ENCODE assay signal across 32 cellular contexts in genomic region chr19:47006496-47006895, GRCh38. TPM values are rescaled to one million over a fixed set of nuclear protein-coding genes. Genes with fewer than 3 reads are reported as not detected.
"Had no signal": no experiment of that assay in that cellular context is flagged by ENCODE, and none has a peak within 500 bp of the region (broad histone marks: within the 10 kb centered on the region; RNA-seq: fewer than 3 reads in every experiment).

No MANE protein-coding gene starts in this region.

- H3K36me3 Mint-ChIP-seq: activated CD4-positive, alpha-beta memory T cell treated with anti-CD3 and anti-CD28 coated beads for 36 hours; activated naive CD4-positive, alpha-beta T cell treated with anti-CD3 and anti-CD28 coated beads, Interleukin-2, amount 50 U/mL, for 72 hours; immature natural killer cell; naive B cell had no signal

- H3K9me3 ChIP-seq: colonic mucosa, heart left ventricle, right atrium auricular region, suprapubic skin, tibial artery, upper lobe of right lung had no signal

- H3K4me1 Mint-ChIP-seq: activated CD4-positive, alpha-beta T cell treated with anti-CD3 and anti-CD28 coated beads, Interleukin-2, amount 10 ng/mL, durations not matched to agents 24 days and 14 days; mesothelial cell of epicardium had no signal

- H3K27me3 ChIP-seq: right atrium auricular region, suprapubic skin had no signal

- H3K4me2 ChIP-seq: smooth muscle cell had no signal

- H3K4me1 ChIP-seq: colonic mucosa had no signal

- DNase-seq: activated CD4-positive, alpha-beta T cell treated with anti-CD3 and anti-CD28 coated beads, Interleukin-2, amount 10 ng/mL, durations not matched to agents 24 days and 14 days; activated CD4-positive, CD25-positive, alpha-beta regulatory T cell treated with anti-CD3 and anti-CD28 coated beads, Interleukin-2, amount 50 U/mL, for 72 hours; activated CD8-positive, alpha-beta memory T cell treated with anti-CD3 and anti-CD28 coated beads, Interleukin-2, amount 50 U/mL, for 48 hours; activated naive CD4-positive, alpha-beta T cell; activated T-cell treated with anti-CD3 and anti-CD28 coated beads, Interleukin-2, amount 50 U/mL, for 4 hours; cerebellar nuclear complex; colonic mucosa; effector CD8-positive, alpha-beta T cell; heart left ventricle; hypothalamus; immature natural killer cell; kidney; left colon; naive B cell; occipital lobe; stimulated activated CD4-positive, alpha-beta T cell treated with anti-CD3 and anti-CD28 coated beads, Interleukin-4, amount 100 ng/mL, for 4 hours; stimulated activated CD8-positive, alpha-beta memory T cell treated with anti-CD3 and anti-CD28 coated beads, Interleukin-4, amount 100 ng/mL, for 48 hours; tibial artery; upper lobe of right lung; WERI-Rb-1 had no signal

- FAIRE-seq: kidney, TTC549 had no signal

- H3K36me3 ChIP-seq: colonic mucosa, right atrium auricular region, upper lobe of right lung, WERI-Rb-1 had no signal

- H3K4me3 Mint-ChIP-seq: activated CD4-positive, alpha-beta memory T cell treated with anti-CD3 and anti-CD28 coated beads for 36 hours; activated CD4-positive, alpha-beta T cell treated with anti-CD3 and anti-CD28 coated beads, Interleukin-2, amount 10 ng/mL, durations not matched to agents 24 days and 14 days; activated T-cell treated with anti-CD3 and anti-CD28 coated beads, Interleukin-2, amount 50 U/mL, for 4 hours; immature natural killer cell; mesothelial cell of epicardium; naive B cell; stimulated activated memory B cell treated with anti-CD40 and anti-IgM and Interleukin-4, amounts not matched to agents 10 μg/mL and 1 μg/mL and 100 μg/mL, for 72 hours had no signal

- H3K27ac ChIP-seq: colonic mucosa, heart left ventricle, right atrium auricular region, suprapubic skin, tibial artery, upper lobe of right lung, WERI-Rb-1 had no signal

- H3K4me3 ChIP-seq: colonic mucosa, heart left ventricle, right atrium auricular region, smooth muscle cell, suprapubic skin, tibial artery, upper lobe of right lung had no signal

- H3K27me3 Mint-ChIP-seq: activated CD4-positive, alpha-beta memory T cell treated with anti-CD3 and anti-CD28 coated beads for 36 hours; naive B cell; stimulated activated memory B cell treated with anti-CD40 and anti-IgM and Interleukin-4, amounts not matched to agents 10 μg/mL and 1 μg/mL and 100 μg/mL, for 72 hours had no signal

- H3K9me3 Mint-ChIP-seq: activated CD4-positive, alpha-beta T cell treated with anti-CD3 and anti-CD28 coated beads, Interleukin-2, amount 10 ng/mL, durations not matched to agents 24 days and 14 days; activated naive CD4-positive, alpha-beta T cell treated with anti-CD3 and anti-CD28 coated beads, Interleukin-2, amount 50 U/mL, for 72 hours; activated T-cell treated with anti-CD3 and anti-CD28 coated beads, Interleukin-2, amount 50 U/mL, for 4 hours; immature natural killer cell; mesothelial cell of epicardium had no signal

- ATAC-seq: activated T-cell treated with anti-CD3 and anti-CD28 coated beads, Interleukin-2, amount 50 U/mL, for 4 hours; heart left ventricle; stimulated activated memory B cell treated with anti-CD40 and anti-IgM and Interleukin-4, amounts not matched to agents 10 μg/mL and 1 μg/mL and 100 μg/mL, for 72 hours had no signal

- H3K27ac Mint-ChIP-seq: activated CD4-positive, alpha-beta memory T cell treated with anti-CD3 and anti-CD28 coated beads for 36 hours; activated CD4-positive, alpha-beta T cell treated with anti-CD3 and anti-CD28 coated beads, Interleukin-2, amount 10 ng/mL, durations not matched to agents 24 days and 14 days; activated naive CD4-positive, alpha-beta T cell treated with anti-CD3 and anti-CD28 coated beads, Interleukin-2, amount 50 U/mL, for 72 hours; mesothelial cell of epicardium; stimulated activated memory B cell treated with anti-CD40 and anti-IgM and Interleukin-4, amounts not matched to agents 10 μg/mL and 1 μg/mL and 100 μg/mL, for 72 hours had no signal

RNA-seq across cellular contexts. Expression of gene NPAS1, which starts 13.1 kb away (rescaled TPM):
- total RNA-seq: activated CD4-positive, alpha-beta memory T cell treated with anti-CD3 and anti-CD28 coated beads for 36 hours; dermis microvascular lymphatic vessel endothelial cell; liver; T-helper 1 cell treated with Interleukin-12 subunit alpha and Interleukin-12 subunit beta and Interleukin-4 antibody, amounts not matched to agents 30 ng/mL and 1 ng/mL, for 36 hours had no signal
- polyA plus RNA-seq: immature natural killer cell, neural cell had no signal
